1 cellular context compared by ENCODE assay signal in genomic region chr11:75785187-75785586, GRCh38.
A peak's percentile ranks its signal among the peaks of the same experiment; 100 is the strongest.
TF ChIP-seq lines count a peak whose summit lies in the region.

No MANE protein-coding gene starts in this region.

TF ChIP-seq in K562, 482 proteins besides CTCF, POLR2A, EP300 and RAD21:
- TF ChIP-seq HNRNPL (IDR thresholded peaks at IDR 0.05; ENCODE audit: low read depth, low read length) (no peak), TRIM28 (IDR thresholded peaks at IDR 0.05) (no peak), ESRRA (IDR thresholded peaks at IDR 0.05; ENCODE audit: borderline replicate concordance, low read depth) (0 out of 2 replicates have a peak, but pooled peaks have one; percentile 6)
